ENCODE assay signal across 18 cellular contexts in genomic region chr17:80940171-80941123, GRCh38. TPM values are rescaled to one million over a fixed set of nuclear protein-coding genes. Genes with fewer than 3 reads are reported as not detected.
DNase-seq lines count a peak whose midpoint lies in the region; ATAC-seq, FAIRE-seq and TF ChIP-seq lines count a peak whose summit lies in the region.
"Had no signal": no experiment of that assay in that cellular context is flagged by ENCODE, and none has a peak within 500 bp of the region (broad histone marks: within the 10 kb centered on the region; RNA-seq: fewer than 3 reads in every experiment).

No MANE protein-coding gene starts in this region.

- H3K27ac ChIP-seq in BLaER1 (peak overlapping the region; percentile 44; the same call in 1 of the 2 replicates), RWPE2 (ENCODE audit: poor library complexity, severe bottlenecking) (no peak overlapping the region)
- H3K27ac ChIP-seq: right lobe of liver, testis had no signal

- no peaks in the 10 kb centered on the region for H3K27me3 Mint-ChIP-seq in naive B cell
- H3K27me3 Mint-ChIP-seq in activated T-helper 17 cell treated with anti-CD3 and anti-CD28 coated beads, Interleukin-2, amount 50 U/mL, for 72 hours = no peaks in the 10 kb centered on the region
- H3K27me3 Mint-ChIP-seq: effector memory CD8-positive, alpha-beta T cell had no signal

- H3K36me3 Mint-ChIP-seq in naive B cell = peaks cover 7 to 10% of the 10 kb centered on the region in 2 donors
- peaks cover 93% of the 10 kb centered on the region for H3K36me3 Mint-ChIP-seq in activated T-helper 17 cell treated with anti-CD3 and anti-CD28 coated beads, Interleukin-2, amount 50 U/mL, for 72 hours (ENCODE audit: low read depth)

- no peak overlapping the region for H3K9ac ChIP-seq in BLaER1

- no peak for TF ChIP-seq POLR2A in GM12891 (IDR thresholded peaks at IDR 0.05; ENCODE audit: low read depth, low read length)

- peaks cover 82% of the 10 kb centered on the region for H4K20me1 ChIP-seq in BLaER1

- H3K27me3 ChIP-seq in BLaER1 = peaks cover 72% of the 10 kb centered on the region
- H3K27me3 ChIP-seq in RWPE2 (ENCODE audit: insufficient read depth, poor library complexity, severe bottlenecking) = no peaks in the 10 kb centered on the region
- H3K27me3 ChIP-seq: MG63, right lobe of liver, testis had no signal

- peak overlapping the region in 7 of 8 donors; percentile 5 to 78 (median 56) for H3K4me3 Mint-ChIP-seq in naive B cell
- H3K4me3 Mint-ChIP-seq in activated T-helper 17 cell treated with anti-CD3 and anti-CD28 coated beads, Interleukin-2, amount 50 U/mL, for 72 hours = no peak overlapping the region
- H3K4me3 Mint-ChIP-seq: mesothelial cell of epicardium had no signal

- peaks cover 0 to 2% (median 0%) of the 10 kb centered on the region in 7 donors for H3K9me3 Mint-ChIP-seq in naive B cell
- H3K9me3 Mint-ChIP-seq in activated T-helper 17 cell treated with anti-CD3 and anti-CD28 coated beads, Interleukin-2, amount 50 U/mL, for 72 hours = no peaks in the 10 kb centered on the region
- H3K9me3 Mint-ChIP-seq: effector memory CD8-positive, alpha-beta T cell; mesothelial cell of epicardium had no signal

- no peak for TF ChIP-seq CTCF in RWPE2 (IDR thresholded peaks at IDR 0.05; ENCODE audit: poor library complexity, severe bottlenecking)

- H3K27ac Mint-ChIP-seq in naive B cell = peak overlapping the region in 5 of 6 donors; percentile 49 to 91 (median 77)
- no peak overlapping the region for H3K27ac Mint-ChIP-seq in activated T-helper 17 cell treated with anti-CD3 and anti-CD28 coated beads, Interleukin-2, amount 50 U/mL, for 72 hours
- H3K27ac Mint-ChIP-seq: mesothelial cell of epicardium had no signal

- FAIRE-seq in GM12891 (lab: Jason Lieb, UNC) = peak; percentile 31
- FAIRE-seq: D721Med, keratinocyte had no signal

- no peak for ATAC-seq in RWPE2 (ENCODE audit: low read depth)
- ATAC-seq in naive B cell (ENCODE audit: low read depth in 2 of 2) = peak; percentile 69 to 76
- no peak for ATAC-seq in GM18909 (IDR thresholded peaks at IDR 0.05; ENCODE audit: poor library complexity, unreplicated experiment)
- no peak for ATAC-seq in activated T-helper 17 cell treated with anti-CD3 and anti-CD28 coated beads, Interleukin-2, amount 50 U/mL, for 72 hours (replicated peaks)
- ATAC-seq in HG02973 (IDR thresholded peaks at IDR 0.05; ENCODE audit: unreplicated experiment) = no peak
- ATAC-seq: effector memory CD8-positive, alpha-beta T cell; right lobe of liver had no signal

- DNase-seq in GM12891 (ENCODE audit: insufficient read length, low spot score) (no peak), RWPE2 (ENCODE audit: low spot score) (peak; percentile 70), naive B cell (peak; percentile 19), T-helper 1 cell (no peak)
- DNase-seq: central memory CD4-positive, alpha-beta T cell; effector memory CD8-positive, alpha-beta T cell; MG63; OCI-M1; testis had no signal

- peak overlapping the region; percentile 91 for H3K4me2 ChIP-seq in BLaER1

- H3K4me1 ChIP-seq in BLaER1 (peaks cover 90% of the 10 kb centered on the region), RWPE2 (ENCODE audit: insufficient read depth, poor library complexity, severe bottlenecking) (no peaks in the 10 kb centered on the region)
- H3K4me1 ChIP-seq: HAP-1, right lobe of liver had no signal

- no peaks in the 10 kb centered on the region for H3K9me3 ChIP-seq in BLaER1
- H3K9me3 ChIP-seq in RWPE2 (ENCODE audit: severe bottlenecking) = no peaks in the 10 kb centered on the region
- H3K9me3 ChIP-seq: HAP-1, MG63, right lobe of liver, testis had no signal

- H3K36me3 ChIP-seq in BLaER1 (peaks cover 5% of the 10 kb centered on the region), RWPE2 (ENCODE audit: low read depth) (peaks cover 14% of the 10 kb centered on the region)
- H3K36me3 ChIP-seq: HAP-1, right lobe of liver had no signal

- H3K4me1 Mint-ChIP-seq in naive B cell = peaks cover 20 to 68% (median 67%) of the 10 kb centered on the region in 3 donors
- H3K4me1 Mint-ChIP-seq in activated T-helper 17 cell treated with anti-CD3 and anti-CD28 coated beads, Interleukin-2, amount 50 U/mL, for 72 hours = peaks cover 43% of the 10 kb centered on the region

- H3K4me3 ChIP-seq in BLaER1 = peak overlapping the region; percentile 40
- H3K4me3 ChIP-seq in RWPE2 (ENCODE audit: severe bottlenecking) = no peak overlapping the region
- H3K4me3 ChIP-seq: HAP-1, MG63, right lobe of liver, testis had no signal

TF ChIP-seq in GM12891, 5 proteins besides CTCF, POLR2A, EP300 and RAD21:
- peak; percentile 89 for TF ChIP-seq SPI1 (IDR thresholded peaks at IDR 0.05; ENCODE audit: low read depth, low read length)
- no peak for TF ChIP-seq TAF1 (IDR thresholded peaks at IDR 0.05; ENCODE audit: low read depth, low read length)
TF ChIP-seq in GM12891: peak in this region for 1.

RNA-seq across cellular contexts. Expression of gene CHMP6, which starts 51.2 kb away (rescaled TPM):
- polyA plus RNA-seq in GM12891 (2012; ENCODE audit: low read depth, missing spikeins) = 11.2 TPM
- polyA plus RNA-seq in naive B cell (ENCODE audit: low read depth in 6 of 6) = 10 to 100 TPM; 38.8 to 51.8 (median 43.5) TPM
- total RNA-seq in activated T-helper 17 cell treated with anti-CD3 and anti-CD28 coated beads, Interleukin-2, amount 50 U/mL, for 72 hours = 10 to 100 TPM; 17.2 to 19.8 TPM

Comparison
In these comparisons a context has a peak if more than half of its experiments do, and no peak if none do; other contexts are left out.
1. DNase-seq: peak in RWPE2 (single experiment) and naive B cell (single experiment); none in GM12891 (single experiment) and T-helper 1 cell (0 of 5).
2. ATAC-seq: peak in naive B cell (2 of 2); none in RWPE2 (single experiment), GM18909 (single experiment), activated T-helper 17 cell treated with anti-CD3 and anti-CD28 coated beads, Interleukin-2, amount 50 U/mL, for 72 hours (single experiment) and HG02973 (single experiment).